Comparison of ENCODE assay signal across 28 cellular contexts in genomic region chr17:52724578-52724977, GRCh38.
"Had no signal": no experiment of that assay in that cellular context is flagged by ENCODE, and none has a peak within 500 bp of the region (broad histone marks: within the 10 kb centered on the region; RNA-seq: fewer than 3 reads in every experiment).

No MANE protein-coding gene starts in this region.

- H3K27me3 Mint-ChIP-seq: stimulated activated memory B cell treated with anti-CD40 and anti-IgM and Interleukin-4, amounts not matched to agents 10 μg/mL and 1 μg/mL and 100 μg/mL, for 72 hours; stimulated activated naive B cell treated with anti-CD40 and anti-IgM and Interleukin-4, amounts not matched to agents 10 μg/mL and 1 μg/mL and 100 μg/mL, for 72 hours; stimulated activated naive CD8-positive, alpha-beta T cell treated with anti-CD3 and anti-CD28 coated beads, Interleukin-15, amount 100 ng/mL, for 72 hours; stimulated activated naive CD8-positive, alpha-beta T cell treated with anti-CD3 and anti-CD28 coated beads, Interleukin-15, Interleukin-2, amounts not matched to agents 100 ng/mL and 50 ng/mL, for 24 hours; type B pancreatic cell had no signal

- H3K27me3 ChIP-seq: stomach, suprapubic skin, testis, thyroid gland, tibial artery, tibial nerve, transverse colon, upper lobe of left lung, upper lobe of right lung, uterus, vagina had no signal

- ATAC-seq: stimulated activated effector memory CD8-positive, alpha-beta T cell treated with anti-CD3 and anti-CD28 coated beads, Interleukin-12 subunit alpha, Interleukin-12 subunit beta, amount 100 ng/mL, for 72 hours; stimulated activated memory B cell treated with anti-CD40 and anti-IgM and Interleukin-4, amounts not matched to agents 10 μg/mL and 1 μg/mL and 100 μg/mL, for 72 hours; stimulated activated naive B cell treated with anti-CD40 and anti-IgM and Interleukin-4, amounts not matched to agents 10 μg/mL and 1 μg/mL and 100 μg/mL, for 72 hours; stimulated activated naive CD8-positive, alpha-beta T cell treated with anti-CD3 and anti-CD28 coated beads, Interleukin-15, amount 100 ng/mL, for 72 hours; stimulated activated naive CD8-positive, alpha-beta T cell treated with anti-CD3 and anti-CD28 coated beads, Interleukin-15, Interleukin-2, amounts not matched to agents 100 U/mL and 50 U/mL, for 24 hours; upper lobe of right lung had no signal

- H3K4me1 ChIP-seq: stomach, suprapubic skin, testis, thyroid gland, tibial artery, tibial nerve, transverse colon, upper lobe of left lung, upper lobe of right lung, uterus, vagina had no signal

- H3K36me3 Mint-ChIP-seq: stimulated activated effector memory CD8-positive, alpha-beta T cell treated with anti-CD3 and anti-CD28 coated beads, Interleukin-12 subunit alpha, Interleukin-12 subunit beta, amount 100 ng/mL, for 72 hours; stimulated activated memory B cell treated with anti-CD40 and anti-IgM and Interleukin-4, amounts not matched to agents 10 μg/mL and 1 μg/mL and 100 μg/mL, for 72 hours; stimulated activated naive B cell treated with anti-CD40 and anti-IgM and Interleukin-4, amounts not matched to agents 10 μg/mL and 1 μg/mL and 100 μg/mL, for 72 hours; type B pancreatic cell had no signal

- H3K4me3 ChIP-seq: stomach, suprapubic skin, testis, thoracic aorta, thyroid gland, tibial artery, tibial nerve, transverse colon, upper lobe of left lung, upper lobe of right lung, uterus, vagina had no signal

- H3K36me3 ChIP-seq: stomach, suprapubic skin, thoracic aorta, thyroid gland, tibial artery, tibial nerve, transverse colon, upper lobe of left lung, upper lobe of right lung, uterus, vagina had no signal

- H3K4me3 Mint-ChIP-seq: stimulated activated effector memory CD8-positive, alpha-beta T cell treated with anti-CD3 and anti-CD28 coated beads, Interleukin-12 subunit alpha, Interleukin-12 subunit beta, amount 100 ng/mL, for 72 hours; stimulated activated memory B cell treated with anti-CD40 and anti-IgM and Interleukin-4, amounts not matched to agents 10 μg/mL and 1 μg/mL and 100 μg/mL, for 72 hours; stimulated activated naive B cell treated with anti-CD40 and anti-IgM and Interleukin-4, amounts not matched to agents 10 μg/mL and 1 μg/mL and 100 μg/mL, for 72 hours; stimulated activated naive CD8-positive, alpha-beta T cell treated with anti-CD3 and anti-CD28 coated beads, Interleukin-15, amount 100 ng/mL, for 72 hours; stimulated activated naive CD8-positive, alpha-beta T cell treated with anti-CD3 and anti-CD28 coated beads, Interleukin-15, Interleukin-2, amounts not matched to agents 100 ng/mL and 50 ng/mL, for 24 hours; type B pancreatic cell had no signal

- H3K4me1 Mint-ChIP-seq: stimulated activated effector memory CD8-positive, alpha-beta T cell treated with anti-CD3 and anti-CD28 coated beads, Interleukin-12 subunit alpha, Interleukin-12 subunit beta, amount 100 ng/mL, for 72 hours; stimulated activated memory B cell treated with anti-CD40 and anti-IgM and Interleukin-4, amounts not matched to agents 10 μg/mL and 1 μg/mL and 100 μg/mL, for 72 hours; stimulated activated naive B cell treated with anti-CD40 and anti-IgM and Interleukin-4, amounts not matched to agents 10 μg/mL and 1 μg/mL and 100 μg/mL, for 72 hours; stimulated activated naive CD8-positive, alpha-beta T cell treated with anti-CD3 and anti-CD28 coated beads, Interleukin-15, amount 100 ng/mL, for 72 hours had no signal

- DNase-seq: stimulated activated CD4-positive, alpha-beta T cell treated with anti-CD3 and anti-CD28 coated beads, Interleukin-2, amount 100 ng/mL, for 48 hours; stimulated activated CD4-positive, alpha-beta T cell treated with anti-CD3 and anti-CD28 coated beads, Interleukin-4, amount 100 ng/mL, for 1 hour; stimulated activated CD4-positive, alpha-beta T cell treated with anti-CD3 and anti-CD28 coated beads, Interleukin-4, amount 100 ng/mL, for 24 hours; stimulated activated CD4-positive, alpha-beta T cell treated with anti-CD3 and anti-CD28 coated beads, Interleukin-4, amount 100 ng/mL, for 4 hours; stimulated activated CD8-positive, alpha-beta memory T cell treated with anti-CD3 and anti-CD28 coated beads, Interleukin-4, amount 100 ng/mL, for 48 hours; stimulated activated naive B cell treated with anti-CD40 and anti-IgM and Interleukin-4, amounts not matched to agents 10 μg/mL and 1 μg/mL and 100 μg/mL, for 72 hours; stimulated activated naive CD4-positive, alpha-beta T cell; stimulated activated naive CD4-positive, alpha-beta T cell treated with Interleukin-2 at 50 U/mL for 16 hours; stimulated activated naive CD8-positive, alpha-beta T cell treated with anti-CD3 and anti-CD28 coated beads, Interleukin-15, amount 100 ng/mL, for 72 hours; stimulated activated naive CD8-positive, alpha-beta T cell treated with anti-CD3 and anti-CD28 coated beads, Interleukin-15, Interleukin-2, amounts not matched to agents 100 U/mL and 50 U/mL, for 24 hours; stomach; substantia nigra; testis; thyroid gland; tibial artery; transverse colon; trophoblast cell; upper lobe of left lung; upper lobe of right lung; uterus had no signal

- H3K9me3 Mint-ChIP-seq: stimulated activated memory B cell treated with anti-CD40 and anti-IgM and Interleukin-4, amounts not matched to agents 10 μg/mL and 1 μg/mL and 100 μg/mL, for 72 hours; stimulated activated naive CD8-positive, alpha-beta T cell treated with anti-CD3 and anti-CD28 coated beads, Interleukin-15, amount 100 ng/mL, for 72 hours; stimulated activated naive CD8-positive, alpha-beta T cell treated with anti-CD3 and anti-CD28 coated beads, Interleukin-15, Interleukin-2, amounts not matched to agents 100 ng/mL and 50 ng/mL, for 24 hours; type B pancreatic cell had no signal

- H3K27ac ChIP-seq: stomach, suprapubic skin, testis, thoracic aorta, thyroid gland, tibial artery, tibial nerve, transverse colon, upper lobe of left lung, upper lobe of right lung, uterus, vagina had no signal

- H3K9me3 ChIP-seq: stomach, suprapubic skin, testis, thoracic aorta, thyroid gland, tibial artery, tibial nerve, transverse colon, upper lobe of left lung, upper lobe of right lung, uterus, vagina had no signal

- H3K27ac Mint-ChIP-seq: stimulated activated effector memory CD8-positive, alpha-beta T cell treated with anti-CD3 and anti-CD28 coated beads, Interleukin-12 subunit alpha, Interleukin-12 subunit beta, amount 100 ng/mL, for 72 hours; stimulated activated memory B cell treated with anti-CD40 and anti-IgM and Interleukin-4, amounts not matched to agents 10 μg/mL and 1 μg/mL and 100 μg/mL, for 72 hours; stimulated activated naive B cell treated with anti-CD40 and anti-IgM and Interleukin-4, amounts not matched to agents 10 μg/mL and 1 μg/mL and 100 μg/mL, for 72 hours; stimulated activated naive CD8-positive, alpha-beta T cell treated with anti-CD3 and anti-CD28 coated beads, Interleukin-15, amount 100 ng/mL, for 72 hours; stimulated activated naive CD8-positive, alpha-beta T cell treated with anti-CD3 and anti-CD28 coated beads, Interleukin-15, Interleukin-2, amounts not matched to agents 100 ng/mL and 50 ng/mL, for 24 hours; type B pancreatic cell had no signal
